8 cellular contexts compared by ENCODE assay signal in genomic region chr10:95290801-95291633, GRCh38. TPM values are rescaled to one million over a fixed set of nuclear protein-coding genes. Genes with fewer than 3 reads are reported as not detected.
DNase-seq lines count a peak whose midpoint lies in the region; ATAC-seq and TF ChIP-seq lines count a peak whose summit lies in the region.

A gene with protein sequence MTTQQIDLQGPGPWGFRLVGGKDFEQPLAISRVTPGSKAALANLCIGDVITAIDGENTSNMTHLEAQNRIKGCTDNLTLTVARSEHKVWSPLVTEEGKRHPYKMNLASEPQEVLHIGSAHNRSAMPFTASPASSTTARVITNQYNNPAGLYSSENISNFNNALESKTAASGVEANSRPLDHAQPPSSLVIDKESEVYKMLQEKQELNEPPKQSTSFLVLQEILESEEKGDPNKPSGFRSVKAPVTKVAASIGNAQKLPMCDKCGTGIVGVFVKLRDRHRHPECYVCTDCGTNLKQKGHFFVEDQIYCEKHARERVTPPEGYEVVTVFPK (minus strand): TSS chr10:95291003. CDS start chr10:95290915, 88 bp downstream.

- peak; percentile 32 to 35 for TF ChIP-seq POLR2A in adrenal gland (IDR thresholded peaks at IDR 0.05)

- H3K4me3 ChIP-seq in Panc1 (ENCODE audit: low read depth in 2 of 2, low read length in 2 of 2), result peak within 1 kb of the TSS; percentile 78 to 83
- H3K4me3 ChIP-seq in adrenal gland, result peak within 1 kb of the TSS in 3 of 4 donors; percentile 38 to 94 (median 55)

- H3K9me3 ChIP-seq in Panc1 (ENCODE audit: control insufficient read depth, insufficient read depth, low read depth, low read length) (no peaks in the 10 kb centered on the region), adrenal gland (replicated peaks in 1 of 3) (no peaks in the 10 kb centered on the region)

- H3K4me1 ChIP-seq in Panc1 (ENCODE audit: control insufficient read depth, insufficient read depth, low read length) (peaks cover 72% of the 10 kb centered on the region), adrenal gland (replicated peaks in 1 of 2) (peaks cover 0 to 11% of the 10 kb centered on the region in 2 donors)

- H3K36me3 ChIP-seq in Panc1 (ENCODE audit: control insufficient read depth, insufficient read depth, low read length) (no peaks in the 10 kb centered on the region), adrenal gland (replicated peaks in 1 of 2) (no peaks in the 10 kb centered on the region)

- no peak for TF ChIP-seq CTCF in Panc1 (IDR thresholded peaks at IDR 0.05)
- TF ChIP-seq CTCF in adrenal gland (IDR thresholded peaks at IDR 0.05), result peak in 4 of 6 experiments; percentile 9 to 38 (median 24)

- intact Hi-C loops in Panc1 (cut with micrococcal nuclease; ENCODE audit: unreplicated experiment) (no loop called here), adrenal gland (cut with DNase I) (no loop called here), sciatic nerve (cut with DNase I) (no loop called here)

- in situ Hi-C loops in Panc1 (cut with HindIII; ENCODE audit: low pct_unique_long_range_greater_than_20kb, low sequenced_read_pairs), result no loop called here

- BruUV-seq in Panc1 (replicated peaks; lab: Mats Ljungman, UMichigan), result no TSS peak

- CTCF ChIA-PET in Panc1 (lab: Charles Lee), result interaction anchor here (0.5 kb wide), 1 partner anchor 319 kb away, joined by 5 read pairs; no protein-coding TSS in a partner anchor

- H3K27ac ChIP-seq in Panc1 (ENCODE audit: low read length) (peak within 1 kb of the TSS; percentile 88), adrenal gland (peak within 1 kb of the TSS in 4 of 5 donors; percentile 20 to 80 (median 53))

- ATAC-seq in GM19395 (IDR thresholded peaks at IDR 0.05; ENCODE audit: unreplicated experiment), result peak; percentile 34
- ATAC-seq in HG03442 (IDR thresholded peaks at IDR 0.05; ENCODE audit: unreplicated experiment), result peak; percentile 28
- peak; percentile 91 for ATAC-seq in Panc1
- peak; percentile 78 for ATAC-seq in sciatic nerve
- ATAC-seq in HG03469 (IDR thresholded peaks at IDR 0.05; ENCODE audit: unreplicated experiment), result no peak

- DNase-seq in D341Med (ENCODE audit: low spot score) (peak; percentile 86), Panc1 (ENCODE audit: low read depth, low spot score) (no peak), adrenal gland (peak; percentile 40 to 65 (median 51)), hepatic stellate cell (ENCODE audit: low spot score) (peak; percentile 89), sciatic nerve (ENCODE audit: low spot score) (peak; percentile 69)

- H3K27me3 ChIP-seq in Panc1 (ENCODE audit: control insufficient read depth, insufficient read depth, low read length) (no peaks in the 10 kb centered on the region), adrenal gland (no peaks in the 10 kb centered on the region)

- 8 to 47% (median 27%) methylated on average over 12 to 82 of the region's 82 CpGs for WGBS in adrenal gland, 4 donors

- POLR2A ChIA-PET in Panc1 (lab: Charles Lee), result no interaction called here

RNA-seq across cellular contexts. Expression of the gene that starts here (rescaled TPM):
- total RNA-seq in Panc1 (2021; ENCODE audit: unreplicated experiment) (183 TPM), adrenal gland (10 to 100 TPM; 22.2 to 44.6 (median 28.6) TPM), sciatic nerve (138 TPM)
- 200 TPM for polyA plus RNA-seq in Panc1 (2012; ENCODE audit: insufficient read length)
- polyA plus RNA-seq in adrenal gland, result 10 to 100 TPM; 31.9 to 63.3 (median 32.6) TPM
